1 cellular context compared by ENCODE assay signal in the genomic region with DNA sequence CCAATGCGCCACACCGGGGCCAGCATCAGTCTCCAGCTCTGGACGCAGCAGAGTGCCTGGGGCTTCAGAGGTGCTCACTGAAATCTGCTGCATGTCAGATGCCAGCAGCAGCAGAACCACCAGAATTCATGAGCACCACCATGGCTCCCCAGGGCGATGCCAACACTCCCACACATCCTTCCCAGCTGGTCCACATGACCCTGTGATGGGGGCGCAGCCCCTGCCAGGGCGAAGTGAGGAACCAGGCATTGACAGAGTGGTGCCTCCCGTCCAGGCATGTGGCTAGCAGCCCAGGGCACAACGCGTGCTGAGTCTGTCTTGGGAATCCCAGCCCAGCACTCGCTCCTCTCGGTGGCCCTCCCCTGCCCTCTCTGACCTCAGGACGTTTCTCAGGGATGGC.
TF ChIP-seq lines count a peak whose summit lies in the region.

No MANE protein-coding gene starts in this region.

TF ChIP-seq in H1, 55 proteins besides CTCF, POLR2A, EP300 and RAD21:
- TF ChIP-seq POU5F1 (IDR thresholded peaks at IDR 0.05; ENCODE audit: low read depth, low read length): no peak
- no peak for TF ChIP-seq TAF7 (optimal IDR thresholded peaks at IDR 0.05; ENCODE audit: borderline replicate concordance, low read depth, low read length)
- TF ChIP-seq RFX5 (IDR thresholded peaks at IDR 0.05; ENCODE audit: borderline replicate concordance, low read depth, low read length): no peak
- no peak for TF ChIP-seq KDM5A (IDR thresholded peaks at IDR 0.05; ENCODE audit: low read length)
- TF ChIP-seq PHF8 (conservative IDR thresholded peaks at IDR 0.05; ENCODE audit: low read depth, low read length): no peak
- TF ChIP-seq SIN3A (conservative IDR thresholded peaks at IDR 0.05 in 1 of 2, IDR thresholded peaks at IDR 0.05 in 1 of 2; ENCODE audit: low read depth in 1 of 2, low read length in 2 of 2): no peak
- TF ChIP-seq, protein P1, sequence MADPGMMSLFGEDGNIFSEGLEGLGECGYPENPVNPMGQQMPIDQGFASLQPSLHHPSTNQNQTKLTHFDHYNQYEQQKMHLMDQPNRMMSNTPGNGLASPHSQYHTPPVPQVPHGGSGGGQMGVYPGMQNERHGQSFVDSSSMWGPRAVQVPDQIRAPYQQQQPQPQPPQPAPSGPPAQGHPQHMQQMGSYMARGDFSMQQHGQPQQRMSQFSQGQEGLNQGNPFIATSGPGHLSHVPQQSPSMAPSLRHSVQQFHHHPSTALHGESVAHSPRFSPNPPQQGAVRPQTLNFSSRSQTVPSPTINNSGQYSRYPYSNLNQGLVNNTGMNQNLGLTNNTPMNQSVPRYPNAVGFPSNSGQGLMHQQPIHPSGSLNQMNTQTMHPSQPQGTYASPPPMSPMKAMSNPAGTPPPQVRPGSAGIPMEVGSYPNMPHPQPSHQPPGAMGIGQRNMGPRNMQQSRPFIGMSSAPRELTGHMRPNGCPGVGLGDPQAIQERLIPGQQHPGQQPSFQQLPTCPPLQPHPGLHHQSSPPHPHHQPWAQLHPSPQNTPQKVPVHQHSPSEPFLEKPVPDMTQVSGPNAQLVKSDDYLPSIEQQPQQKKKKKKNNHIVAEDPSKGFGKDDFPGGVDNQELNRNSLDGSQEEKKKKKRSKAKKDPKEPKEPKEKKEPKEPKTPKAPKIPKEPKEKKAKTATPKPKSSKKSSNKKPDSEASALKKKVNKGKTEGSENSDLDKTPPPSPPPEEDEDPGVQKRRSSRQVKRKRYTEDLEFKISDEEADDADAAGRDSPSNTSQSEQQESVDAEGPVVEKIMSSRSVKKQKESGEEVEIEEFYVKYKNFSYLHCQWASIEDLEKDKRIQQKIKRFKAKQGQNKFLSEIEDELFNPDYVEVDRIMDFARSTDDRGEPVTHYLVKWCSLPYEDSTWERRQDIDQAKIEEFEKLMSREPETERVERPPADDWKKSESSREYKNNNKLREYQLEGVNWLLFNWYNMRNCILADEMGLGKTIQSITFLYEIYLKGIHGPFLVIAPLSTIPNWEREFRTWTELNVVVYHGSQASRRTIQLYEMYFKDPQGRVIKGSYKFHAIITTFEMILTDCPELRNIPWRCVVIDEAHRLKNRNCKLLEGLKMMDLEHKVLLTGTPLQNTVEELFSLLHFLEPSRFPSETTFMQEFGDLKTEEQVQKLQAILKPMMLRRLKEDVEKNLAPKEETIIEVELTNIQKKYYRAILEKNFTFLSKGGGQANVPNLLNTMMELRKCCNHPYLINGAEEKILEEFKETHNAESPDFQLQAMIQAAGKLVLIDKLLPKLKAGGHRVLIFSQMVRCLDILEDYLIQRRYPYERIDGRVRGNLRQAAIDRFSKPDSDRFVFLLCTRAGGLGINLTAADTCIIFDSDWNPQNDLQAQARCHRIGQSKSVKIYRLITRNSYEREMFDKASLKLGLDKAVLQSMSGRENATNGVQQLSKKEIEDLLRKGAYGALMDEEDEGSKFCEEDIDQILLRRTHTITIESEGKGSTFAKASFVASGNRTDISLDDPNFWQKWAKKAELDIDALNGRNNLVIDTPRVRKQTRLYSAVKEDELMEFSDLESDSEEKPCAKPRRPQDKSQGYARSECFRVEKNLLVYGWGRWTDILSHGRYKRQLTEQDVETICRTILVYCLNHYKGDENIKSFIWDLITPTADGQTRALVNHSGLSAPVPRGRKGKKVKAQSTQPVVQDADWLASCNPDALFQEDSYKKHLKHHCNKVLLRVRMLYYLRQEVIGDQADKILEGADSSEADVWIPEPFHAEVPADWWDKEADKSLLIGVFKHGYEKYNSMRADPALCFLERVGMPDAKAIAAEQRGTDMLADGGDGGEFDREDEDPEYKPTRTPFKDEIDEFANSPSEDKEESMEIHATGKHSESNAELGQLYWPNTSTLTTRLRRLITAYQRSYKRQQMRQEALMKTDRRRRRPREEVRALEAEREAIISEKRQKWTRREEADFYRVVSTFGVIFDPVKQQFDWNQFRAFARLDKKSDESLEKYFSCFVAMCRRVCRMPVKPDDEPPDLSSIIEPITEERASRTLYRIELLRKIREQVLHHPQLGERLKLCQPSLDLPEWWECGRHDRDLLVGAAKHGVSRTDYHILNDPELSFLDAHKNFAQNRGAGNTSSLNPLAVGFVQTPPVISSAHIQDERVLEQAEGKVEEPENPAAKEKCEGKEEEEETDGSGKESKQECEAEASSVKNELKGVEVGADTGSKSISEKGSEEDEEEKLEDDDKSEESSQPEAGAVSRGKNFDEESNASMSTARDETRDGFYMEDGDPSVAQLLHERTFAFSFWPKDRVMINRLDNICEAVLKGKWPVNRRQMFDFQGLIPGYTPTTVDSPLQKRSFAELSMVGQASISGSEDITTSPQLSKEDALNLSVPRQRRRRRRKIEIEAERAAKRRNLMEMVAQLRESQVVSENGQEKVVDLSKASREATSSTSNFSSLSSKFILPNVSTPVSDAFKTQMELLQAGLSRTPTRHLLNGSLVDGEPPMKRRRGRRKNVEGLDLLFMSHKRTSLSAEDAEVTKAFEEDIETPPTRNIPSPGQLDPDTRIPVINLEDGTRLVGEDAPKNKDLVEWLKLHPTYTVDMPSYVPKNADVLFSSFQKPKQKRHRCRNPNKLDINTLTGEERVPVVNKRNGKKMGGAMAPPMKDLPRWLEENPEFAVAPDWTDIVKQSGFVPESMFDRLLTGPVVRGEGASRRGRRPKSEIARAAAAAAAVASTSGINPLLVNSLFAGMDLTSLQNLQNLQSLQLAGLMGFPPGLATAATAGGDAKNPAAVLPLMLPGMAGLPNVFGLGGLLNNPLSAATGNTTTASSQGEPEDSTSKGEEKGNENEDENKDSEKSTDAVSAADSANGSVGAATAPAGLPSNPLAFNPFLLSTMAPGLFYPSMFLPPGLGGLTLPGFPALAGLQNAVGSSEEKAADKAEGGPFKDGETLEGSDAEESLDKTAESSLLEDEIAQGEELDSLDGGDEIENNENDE (IDR thresholded peaks at IDR 0.05; ENCODE audit: insufficient replicate concordance, low read length): no peak
- no peak for TF ChIP-seq KDM4A (IDR thresholded peaks at IDR 0.05; ENCODE audit: low read depth, low read length, severe bottlenecking)
- TF ChIP-seq SAP30 (IDR thresholded peaks at IDR 0.05; ENCODE audit: insufficient read depth, insufficient replicate concordance, low read length): no peak
- TF ChIP-seq, protein P2, sequence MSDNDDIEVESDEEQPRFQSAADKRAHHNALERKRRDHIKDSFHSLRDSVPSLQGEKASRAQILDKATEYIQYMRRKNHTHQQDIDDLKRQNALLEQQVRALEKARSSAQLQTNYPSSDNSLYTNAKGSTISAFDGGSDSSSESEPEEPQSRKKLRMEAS (IDR thresholded peaks at IDR 0.05): no peak
- TF ChIP-seq TEAD4 (IDR thresholded peaks at IDR 0.05; ENCODE audit: low read depth, low read length): no peak
- TF ChIP-seq FOSL1 (IDR thresholded peaks at IDR 0.05; ENCODE audit: insufficient read depth, low read depth, low read length): no peak
- no peak for TF ChIP-seq RNF2 (IDR thresholded peaks at IDR 0.05; ENCODE audit: borderline replicate concordance, low read depth, low read length, missing control alignments, poor library complexity, severe bottlenecking)
